ENCODE assay signal across 11 cellular contexts in the genomic region with DNA sequence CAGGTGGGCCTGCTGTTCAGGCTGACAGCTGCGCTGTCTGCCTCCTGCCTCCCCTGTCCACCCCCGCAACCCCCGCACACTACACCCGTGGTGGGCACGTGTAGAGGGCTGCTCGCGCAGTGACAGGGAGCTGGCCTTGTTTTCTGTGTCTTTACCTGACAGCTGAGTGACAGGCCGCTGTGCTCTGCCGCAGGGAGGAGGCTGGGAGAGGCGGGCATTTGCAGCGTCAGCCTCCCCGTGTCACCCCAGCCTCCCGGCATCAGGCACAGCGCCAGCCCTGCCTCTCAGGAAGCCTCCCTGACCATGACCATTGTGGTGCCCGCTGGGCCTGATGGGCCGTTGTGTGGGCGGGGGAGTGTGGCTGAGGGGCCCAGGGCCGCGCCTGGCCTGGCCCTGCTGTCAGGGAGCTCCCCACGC. TPM values are rescaled to one million over a fixed set of nuclear protein-coding genes. Genes with fewer than 3 reads are reported as not detected.
DNase-seq lines count a peak whose midpoint lies in the region; FAIRE-seq and TF ChIP-seq lines count a peak whose summit lies in the region.
"Had no signal": no experiment of that assay in that cellular context is flagged by ENCODE, and none has a peak within 500 bp of the region (broad histone marks: within the 10 kb centered on the region; RNA-seq: fewer than 3 reads in every experiment).

No MANE protein-coding gene starts in this region.

- FAIRE-seq in D721Med (lab: Jason Lieb, UNC) = no peak

- BruUV-seq in OCI-LY7 (replicated peaks; lab: Mats Ljungman, UMichigan) = no TSS peak

- peak overlapping the region; percentile 58 for H3K4me3 ChIP-seq in BE2C (ENCODE audit: low read depth, low read length)
- no peak overlapping the region for H3K4me3 ChIP-seq in right atrium auricular region
- H3K4me3 ChIP-seq in OCI-LY7 (ENCODE audit: low read depth, low read length, poor library complexity, severe bottlenecking) = no peak overlapping the region

- H3K27ac ChIP-seq in right atrium auricular region (peak overlapping the region; percentile 20 to 56), OCI-LY7 (ENCODE audit: low read depth, low read length, poor library complexity, severe bottlenecking) (no peak overlapping the region)
- H3K27ac ChIP-seq: WERI-Rb-1 had no signal

- no peaks in the 10 kb centered on the region for H3K79me2 ChIP-seq in OCI-LY7 (ENCODE audit: insufficient read depth, low read depth, low read length)

- DNase-seq in BE2C (peak; percentile 60), anterior cingulate cortex (lab: John Stamatoyannopoulos, UW) (peak in 39 of 58 donors; percentile 11 to 77 (median 50)), right atrium auricular region (ENCODE audit: low spot score) (no peak), posterior cingulate gyrus (peak; percentile 36 to 94 (median 60)), D721Med (ENCODE audit: insufficient read length, low spot score) (no peak), GM19240 (ENCODE audit: insufficient read length, low spot score) (no peak), GM10248 (ENCODE audit: extremely low spot score) (no peak), OCI-LY7 (ENCODE audit: low spot score) (no peak)
- DNase-seq: DMS53, NCI-H524 treated with DMSO at 0.1 percent for 48 hours, WERI-Rb-1 had no signal

- no peaks in the 10 kb centered on the region for H3K9me2 ChIP-seq in OCI-LY7 (ENCODE audit: insufficient read depth, low read length)

- H4K20me1 ChIP-seq in OCI-LY7 (ENCODE audit: insufficient read depth, low read length) = no peaks in the 10 kb centered on the region

- H3K36me3 ChIP-seq in BE2C = no peaks in the 10 kb centered on the region
- peaks cover 15% of the 10 kb centered on the region for H3K36me3 ChIP-seq in right atrium auricular region
- H3K36me3 ChIP-seq in OCI-LY7 (ENCODE audit: insufficient read depth, low read length) = no peaks in the 10 kb centered on the region

- H3K4me2 ChIP-seq in OCI-LY7 (ENCODE audit: low read length) = no peak overlapping the region

- CTCF ChIA-PET in GM10248 (lab: Yijun Ruan, JAX) = interaction anchor here (1.0 to 1.8 kb wide), 5 partner anchors 9 to 316 kb away, joined by 4 to 7 read pairs (median 5); no protein-coding TSS in a partner anchor
- CTCF ChIA-PET in OCI-LY7 (lab: Charles Lee; ENCODE audit: unreplicated experiment) = no interaction called here

- H3K27me3 ChIP-seq in BE2C (no peaks in the 10 kb centered on the region), right atrium auricular region (no peaks in the 10 kb centered on the region)

- intact Hi-C loops in posterior cingulate gyrus (cut with DNase I) = no loop called here
- intact Hi-C loops in OCI-LY7 (cut with micrococcal nuclease; ENCODE audit: unreplicated experiment) = no loop called here

- no peak overlapping the region for H2AFZ ChIP-seq in OCI-LY7 (ENCODE audit: low read length)

- H3K4me1 ChIP-seq in BE2C (peaks cover 18% of the 10 kb centered on the region), right atrium auricular region (peaks cover 0 to 56% of the 10 kb centered on the region in 2 donors), OCI-LY7 (ENCODE audit: insufficient read depth, low read length, poor library complexity, severe bottlenecking) (no peaks in the 10 kb centered on the region)

- TF ChIP-seq CTCF in BE2C (IDR thresholded peaks at IDR 0.05; ENCODE audit: low read depth, low read length) (no peak), right atrium auricular region (IDR thresholded peaks at IDR 0.05) (no peak), D721Med (IDR thresholded peaks at IDR 0.05; ENCODE audit: insufficient read depth, missing control alignments) (no peak), GM10248 (IDR thresholded peaks at IDR 0.05; ENCODE audit: control extremely low read depth, extremely low read depth, low read depth, missing control alignments) (no peak), OCI-LY7 (conservative IDR thresholded peaks at IDR 0.05; ENCODE audit: low read length) (no peak)

- H3K9me3 ChIP-seq in BE2C = no peaks in the 10 kb centered on the region
- no peaks in the 10 kb centered on the region for H3K9me3 ChIP-seq in right atrium auricular region
- H3K9me3 ChIP-seq in OCI-LY7 (ENCODE audit: low read length) = no peaks in the 10 kb centered on the region

- POLR2A ChIA-PET in GM10248 (lab: Yijun Ruan, JAX) = no interaction called here
- POLR2A ChIA-PET in OCI-LY7 (lab: Charles Lee) = no interaction called here

RNA-seq across cellular contexts. Expression of a gene that starts 32.0 kb away (rescaled TPM):
- 7.5 TPM for polyA plus RNA-seq in BE2C (2012; ENCODE audit: insufficient read depth, insufficient read length, low read depth)
- 1 to 10 TPM; 2.0 to 7.0 TPM for total RNA-seq in right atrium auricular region
- total RNA-seq in OCI-LY7 (2014; rRNA removed; shearing (Covaris generic)) = 16.6 and 21.5 TPM in 2 replicates
- total RNA-seq in OCI-LY7 (2022) = 24.7 and 30.8 TPM in 2 replicates

RNA-seq across cellular contexts. Expression of a gene that starts 36.1 kb away (rescaled TPM):
- polyA plus RNA-seq in BE2C (2012; ENCODE audit: insufficient read depth, insufficient read length, low read depth) = 78.2 TPM
- total RNA-seq in right atrium auricular region = 10 to 100 TPM; 41.6 to 59.9 TPM
- 0.19 and 0.21 TPM in 2 replicates for total RNA-seq in OCI-LY7 (2014; rRNA removed; shearing (Covaris generic))
- 0.57 and 1.4 TPM in 2 replicates for total RNA-seq in OCI-LY7 (2022)

Comparison
In these comparisons a context has a peak if more than half of its experiments do, and no peak if none do; other contexts are left out.
1. DNase-seq: peak in BE2C (single experiment), anterior cingulate cortex (39 of 58) and posterior cingulate gyrus (10 of 10); none in right atrium auricular region (single experiment), D721Med (single experiment), GM19240 (single experiment), GM10248 (single experiment) and OCI-LY7 (single experiment).
2. RNA of a gene that starts 36.1 kb away (total RNA-seq): 41.6 to 59.9 TPM in right atrium auricular region; 0.19 to 1.4 TPM in OCI-LY7; every median in the first group is over 10 times any median in the second.